ENCODE assay signal across 13 cellular contexts in the genomic region with DNA sequence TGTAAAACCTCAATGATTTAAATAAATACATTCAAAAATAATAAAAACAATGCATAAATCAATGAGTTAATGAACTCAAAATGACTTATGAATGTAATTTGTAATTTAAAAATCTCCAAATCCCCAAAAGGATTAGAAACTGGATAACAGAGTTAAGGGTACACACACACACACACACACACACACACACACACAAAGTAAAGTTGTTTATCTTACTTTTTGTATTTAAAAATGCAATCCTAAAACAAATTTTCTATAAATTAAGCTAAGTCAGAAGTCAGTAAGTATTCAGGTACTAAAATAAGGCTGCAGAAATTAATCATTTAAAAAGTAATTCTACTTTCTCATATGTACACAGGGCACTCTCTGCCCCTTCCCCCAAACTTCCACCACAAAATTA. TPM values are rescaled to one million over a fixed set of nuclear protein-coding genes. Genes with fewer than 3 reads are reported as not detected.
DNase-seq lines count a peak whose midpoint lies in the region; ATAC-seq, FAIRE-seq and TF ChIP-seq lines count a peak whose summit lies in the region.
"Had no signal": no experiment of that assay in that cellular context is flagged by ENCODE, and none has a peak within 500 bp of the region (broad histone marks: within the 10 kb centered on the region; RNA-seq: fewer than 3 reads in every experiment).

No MANE protein-coding gene starts in this region.

- peaks cover 24% of the 10 kb centered on the region for H3K36me3 Mint-ChIP-seq in CD4-positive, CD25-positive, alpha-beta regulatory T cell
- H3K36me3 Mint-ChIP-seq in activated T-helper 2 cell treated with anti-CD3 and anti-CD28 coated beads, Interferon-gamma antibody, Interleukin-2, Interleukin-4, amounts not matched to agents 10 μg/mL and 5 μg/mL and 100 μg/mL, durations not matched to agents 14 hours and 24 hours and 36 hours (ENCODE audit: low read depth): peaks cover 51% of the 10 kb centered on the region

- no peaks in the 10 kb centered on the region for H4K20me1 ChIP-seq in neural cell (ENCODE audit: insufficient read depth)

- H3K4me3 ChIP-seq in CD4-positive, CD25-positive, alpha-beta regulatory T cell (ENCODE audit: low read depth, low read length): peak overlapping the region; percentile 79
- no peak overlapping the region for H3K4me3 ChIP-seq in HEK293 (ENCODE audit: low read depth, low read length)
- H3K4me3 ChIP-seq in neural cell (ENCODE audit: low read length): peak overlapping the region; percentile 75

- no peak for ATAC-seq in CD4-positive, CD25-positive, alpha-beta regulatory T cell (ENCODE audit: low read depth in 2 of 2)
- ATAC-seq: left lobe of liver had no signal

- peak overlapping the region; percentile 36 for H3K4me2 ChIP-seq in neural cell (ENCODE audit: low read length)

- H3K9me2 ChIP-seq in neural cell (ENCODE audit: insufficient read depth, low read length): no peaks in the 10 kb centered on the region

- CTCF ChIA-PET in HEK293 (lab: Yijun Ruan, JAX): interaction anchor here (0.6 to 1.0 kb wide), 4 partner anchors 265 to 1561 kb away, joined by 3 to 6 read pairs (median 3); no protein-coding TSS in a partner anchor

- H3K79me2 ChIP-seq in neural cell (replicated peaks; ENCODE audit: insufficient read depth, low read length): peaks cover 24% of the 10 kb centered on the region

- TF ChIP-seq EP300 in neural cell (conservative IDR thresholded peaks at IDR 0.05; ENCODE audit: poor library complexity, severe bottlenecking): no peak

- peaks cover 0 to 53% (median 29%) of the 10 kb centered on the region in 7 donors for H3K9me3 Mint-ChIP-seq in CD4-positive, CD25-positive, alpha-beta regulatory T cell
- H3K9me3 Mint-ChIP-seq in activated T-helper 2 cell treated with anti-CD3 and anti-CD28 coated beads, Interferon-gamma antibody, Interleukin-2, Interleukin-4, amounts not matched to agents 10 μg/mL and 5 μg/mL and 100 μg/mL, durations not matched to agents 14 hours and 24 hours and 36 hours: peaks cover 60% of the 10 kb centered on the region

- intact Hi-C loops in activated T-helper 2 cell treated with anti-CD3 and anti-CD28 coated beads, Interferon-gamma antibody, Interleukin-2, Interleukin-4, amounts not matched to agents 10 μg/mL and 5 μg/mL and 100 μg/mL, durations not matched to agents 14 hours and 24 hours and 36 hours (cut with micrococcal nuclease): loop anchor here (5.0 to 10.0 kb wide), 2 partner anchors 45 to 327 kb away; no protein-coding TSS in a partner anchor

- POLR2A ChIA-PET in HEK293 (lab: Yijun Ruan, JAX): no interaction called here

- H2AFZ ChIP-seq in neural cell (ENCODE audit: low read depth, low read length): no peak overlapping the region

- H3F3A ChIP-seq in neural cell (ENCODE audit: insufficient read depth, low read length, poor library complexity, severe bottlenecking): no peaks in the 10 kb centered on the region

- H3K9me3 ChIP-seq in CD4-positive, CD25-positive, alpha-beta regulatory T cell (ENCODE audit: control insufficient read depth in 2 of 2, low read length in 2 of 2): peaks cover 51 to 86% of the 10 kb centered on the region in 2 experiments
- H3K9me3 ChIP-seq in HEK293 (ENCODE audit: control insufficient read depth, insufficient read depth, low read depth, low read length) (no peaks in the 10 kb centered on the region), neural cell (ENCODE audit: low read length) (no peaks in the 10 kb centered on the region)

- TF ChIP-seq POLR2A in GM12891 (IDR thresholded peaks at IDR 0.05; ENCODE audit: low read depth, low read length): no peak

- H3K4me1 ChIP-seq in CD4-positive, CD25-positive, alpha-beta regulatory T cell (ENCODE audit: control insufficient read depth, insufficient read depth, low read length, poor library complexity, severe bottlenecking): peaks cover 21% of the 10 kb centered on the region
- no peaks in the 10 kb centered on the region; the same call in 1 of the 2 replicates for H3K4me1 ChIP-seq in HEK293 (ENCODE audit: control insufficient read depth, insufficient read depth, low read length)
- H3K4me1 ChIP-seq: breast epithelium had no signal

- H3K27ac ChIP-seq in CD4-positive, CD25-positive, alpha-beta regulatory T cell (ENCODE audit: insufficient read depth, low read length, poor library complexity, severe bottlenecking): no peak overlapping the region
- H3K27ac ChIP-seq in HEK293 (ENCODE audit: extremely low read depth, low read depth, low read length): no peak overlapping the region
- no peak overlapping the region for H3K27ac ChIP-seq in neural cell (ENCODE audit: low read length)
- H3K27ac ChIP-seq: breast epithelium, thoracic aorta had no signal

- no peak for DNase-seq in CD4-positive, CD25-positive, alpha-beta regulatory T cell
- DNase-seq in activated T-helper 2 cell treated with anti-CD3 and anti-CD28 coated beads, Interferon-gamma antibody, Interleukin-2, Interleukin-4, amounts not matched to agents 10 μg/mL and 5 μg/mL and 100 μg/mL, durations not matched to agents 14 hours and 24 hours and 36 hours (ENCODE audit: low spot score): no peak
- no peak for DNase-seq in NCI-H2171 treated with DMSO at 0.1 percent for 48 hours (lab: John Stamatoyannopoulos, UW)
- no peak for DNase-seq in NCI-H2107 (lab: John Stamatoyannopoulos, UW)
- DNase-seq in GM12891 (ENCODE audit: insufficient read length, low spot score): no peak
- DNase-seq: IMR-90, NCI-H187 had no signal

- TF ChIP-seq RAD21 in neural cell (conservative IDR thresholded peaks at IDR 0.05): no peak

- no peaks in the 10 kb centered on the region for H3K36me3 ChIP-seq in CD4-positive, CD25-positive, alpha-beta regulatory T cell (ENCODE audit: control insufficient read depth, insufficient read depth, low read length)
- H3K36me3 ChIP-seq in HEK293 (ENCODE audit: control insufficient read depth in 2 of 2, insufficient read depth in 1 of 2, low read length in 2 of 2) (no peaks in the 10 kb centered on the region), neural cell (ENCODE audit: insufficient read depth, low read length) (no peaks in the 10 kb centered on the region)
- H3K36me3 ChIP-seq: breast epithelium, thoracic aorta had no signal

- peaks cover 19 to 47% (median 31%) of the 10 kb centered on the region in 4 donors for H3K4me1 Mint-ChIP-seq in CD4-positive, CD25-positive, alpha-beta regulatory T cell
- peaks cover 36% of the 10 kb centered on the region for H3K4me1 Mint-ChIP-seq in activated T-helper 2 cell treated with anti-CD3 and anti-CD28 coated beads, Interferon-gamma antibody, Interleukin-2, Interleukin-4, amounts not matched to agents 10 μg/mL and 5 μg/mL and 100 μg/mL, durations not matched to agents 14 hours and 24 hours and 36 hours (ENCODE audit: low read depth)

- H3K9ac ChIP-seq in neural cell (ENCODE audit: low read length): no peak overlapping the region

- peaks cover 6% of the 10 kb centered on the region for H3K27me3 ChIP-seq in CD4-positive, CD25-positive, alpha-beta regulatory T cell (ENCODE audit: control insufficient read depth, insufficient read depth, low read length)
- no peaks in the 10 kb centered on the region for H3K27me3 ChIP-seq in neural cell (ENCODE audit: insufficient read depth, low read depth, low read length)

- H3K27me3 Mint-ChIP-seq in CD4-positive, CD25-positive, alpha-beta regulatory T cell: peaks cover 6% of the 10 kb centered on the region
- peaks cover 2% of the 10 kb centered on the region for H3K27me3 Mint-ChIP-seq in activated T-helper 2 cell treated with anti-CD3 and anti-CD28 coated beads, Interferon-gamma antibody, Interleukin-2, Interleukin-4, amounts not matched to agents 10 μg/mL and 5 μg/mL and 100 μg/mL, durations not matched to agents 14 hours and 24 hours and 36 hours (ENCODE audit: low read depth)

- H3K4me3 Mint-ChIP-seq in CD4-positive, CD25-positive, alpha-beta regulatory T cell: peak overlapping the region in 1 of 4 donors; percentile 93
- H3K4me3 Mint-ChIP-seq in activated T-helper 2 cell treated with anti-CD3 and anti-CD28 coated beads, Interferon-gamma antibody, Interleukin-2, Interleukin-4, amounts not matched to agents 10 μg/mL and 5 μg/mL and 100 μg/mL, durations not matched to agents 14 hours and 24 hours and 36 hours (ENCODE audit: low read depth): peak overlapping the region; percentile 27

- no peak for FAIRE-seq in GM12891 (lab: Jason Lieb, UNC)
- FAIRE-seq: endometrium had no signal

- TF ChIP-seq CTCF in HEK293 (tag by site-specific recombination; IDR thresholded peaks at IDR 0.05): no peak
- no peak for TF ChIP-seq CTCF in neural cell (IDR thresholded peaks at IDR 0.05; ENCODE audit: poor library complexity, severe bottlenecking)

- H3K27ac Mint-ChIP-seq in CD4-positive, CD25-positive, alpha-beta regulatory T cell: no peak overlapping the region
- H3K27ac Mint-ChIP-seq in activated T-helper 2 cell treated with anti-CD3 and anti-CD28 coated beads, Interferon-gamma antibody, Interleukin-2, Interleukin-4, amounts not matched to agents 10 μg/mL and 5 μg/mL and 100 μg/mL, durations not matched to agents 14 hours and 24 hours and 36 hours: no peak overlapping the region

TF ChIP-seq in HEK293, 187 proteins besides CTCF, POLR2A, EP300 and RAD21 (continues in another document):
- TF ChIP-seq ZSCAN23 (tag by site-specific recombination; IDR thresholded peaks at IDR 0.05): no peak

TF ChIP-seq in neural cell, 6 proteins besides CTCF, POLR2A, EP300 and RAD21 (continues in another document):
- TF ChIP-seq SMC3 (conservative IDR thresholded peaks at IDR 0.05; ENCODE audit: poor library complexity): no peak

TF ChIP-seq in GM12891, 5 proteins besides CTCF, POLR2A, EP300 and RAD21:
- no peak for TF ChIP-seq POU2F2 (IDR thresholded peaks at IDR 0.05; ENCODE audit: low read depth, low read length)
- TF ChIP-seq POLR2AphosphoS5 (IDR thresholded peaks at IDR 0.05; ENCODE audit: low read depth, low read length): no peak
- no peak for TF ChIP-seq SPI1 (IDR thresholded peaks at IDR 0.05; ENCODE audit: low read depth, low read length)
- TF ChIP-seq TAF1 (IDR thresholded peaks at IDR 0.05; ENCODE audit: low read depth, low read length): no peak
- no peak for TF ChIP-seq PAX5 (IDR thresholded peaks at IDR 0.05; ENCODE audit: insufficient read depth, low read length, severe bottlenecking)

RNA-seq across cellular contexts. Expression of a gene that starts 1.8 kb away (rescaled TPM):
- total RNA-seq in CD4-positive, CD25-positive, alpha-beta regulatory T cell: 3.6 TPM
- 10 to 100 TPM; 17.0 to 21.1 (median 18.5) TPM for polyA plus RNA-seq in CD4-positive, CD25-positive, alpha-beta regulatory T cell
- total RNA-seq in activated T-helper 2 cell treated with anti-CD3 and anti-CD28 coated beads, Interferon-gamma antibody, Interleukin-2, Interleukin-4, amounts not matched to agents 10 μg/mL and 5 μg/mL and 100 μg/mL, durations not matched to agents 14 hours and 24 hours and 36 hours: 15.2 and 15.7 TPM in 2 replicates
- polyA plus RNA-seq in neural cell: 22.1 and 26.8 TPM in 2 replicates
- 43.6 and 44.5 TPM in 2 replicates for polyA minus RNA-seq in neural cell
- polyA plus RNA-seq in GM12891 (2012; ENCODE audit: low read depth, missing spikeins): 6.9 TPM
